1 cellular context compared by ENCODE assay signal in the genomic region with DNA sequence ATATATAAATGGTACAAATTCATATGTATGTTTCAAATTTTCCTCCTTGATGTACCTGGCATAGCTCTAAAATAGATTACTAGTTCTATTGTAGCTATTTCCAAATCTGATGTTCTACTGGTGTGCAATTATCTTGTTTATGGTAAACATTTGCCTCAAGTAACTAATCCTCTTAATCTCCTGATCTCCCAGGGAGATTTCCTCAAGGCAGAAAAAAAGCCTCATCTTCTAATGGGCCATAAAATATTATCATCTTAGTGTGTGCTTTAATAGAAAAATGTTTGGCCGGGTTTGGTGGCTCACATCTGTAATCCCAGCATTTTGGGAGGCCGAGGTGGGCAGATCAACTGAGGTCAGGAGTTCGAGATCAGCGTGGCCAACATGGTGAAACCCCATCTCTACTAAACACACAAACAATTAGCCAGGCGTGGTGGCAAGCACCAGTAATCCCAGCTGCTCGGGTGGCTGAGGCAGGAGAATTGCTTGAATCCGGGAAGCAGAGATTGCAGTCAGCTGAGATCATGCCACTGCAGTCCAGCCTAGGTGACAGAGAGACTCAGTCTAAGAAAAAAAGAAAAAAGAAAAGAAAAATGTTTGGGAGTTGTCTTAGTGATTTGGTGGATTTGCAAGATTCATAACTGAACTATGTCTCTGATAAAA.
TF ChIP-seq lines count a peak whose summit lies in the region.

No MANE protein-coding gene starts in this region.

TF ChIP-seq in IMR-90, 13 proteins besides CTCF, POLR2A, EP300 and RAD21:
- no peak for TF ChIP-seq BHLHE40 (IDR thresholded peaks at IDR 0.05; ENCODE audit: low read depth, low read length)
- TF ChIP-seq CEBPB (IDR thresholded peaks at IDR 0.05; ENCODE audit: low read depth, low read length), result no peak
- no peak for TF ChIP-seq FOS (IDR thresholded peaks at IDR 0.05; ENCODE audit: low read depth, low read length)
- TF ChIP-seq MAZ (IDR thresholded peaks at IDR 0.05; ENCODE audit: borderline replicate concordance, low read depth, low read length), result no peak
- TF ChIP-seq MAFK (IDR thresholded peaks at IDR 0.05; ENCODE audit: low read depth, low read length), result no peak
- no peak for TF ChIP-seq RCOR1 (IDR thresholded peaks at IDR 0.05; ENCODE audit: insufficient replicate concordance, low read length)
- TF ChIP-seq CHD1 (IDR thresholded peaks at IDR 0.05; ENCODE audit: low read depth, low read length), result no peak
- TF ChIP-seq, protein P1, sequence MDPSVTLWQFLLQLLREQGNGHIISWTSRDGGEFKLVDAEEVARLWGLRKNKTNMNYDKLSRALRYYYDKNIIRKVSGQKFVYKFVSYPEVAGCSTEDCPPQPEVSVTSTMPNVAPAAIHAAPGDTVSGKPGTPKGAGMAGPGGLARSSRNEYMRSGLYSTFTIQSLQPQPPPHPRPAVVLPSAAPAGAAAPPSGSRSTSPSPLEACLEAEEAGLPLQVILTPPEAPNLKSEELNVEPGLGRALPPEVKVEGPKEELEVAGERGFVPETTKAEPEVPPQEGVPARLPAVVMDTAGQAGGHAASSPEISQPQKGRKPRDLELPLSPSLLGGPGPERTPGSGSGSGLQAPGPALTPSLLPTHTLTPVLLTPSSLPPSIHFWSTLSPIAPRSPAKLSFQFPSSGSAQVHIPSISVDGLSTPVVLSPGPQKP (IDR thresholded peaks at IDR 0.05; ENCODE audit: borderline replicate concordance, low read depth, low read length), result no peak
